Comparison of ENCODE assay signal across 1 cellular context in genomic region chr17:67689534-67690177, GRCh38.
TF ChIP-seq lines count a peak whose summit lies in the region.

No MANE protein-coding gene starts in this region.

TF ChIP-seq in K562, 482 proteins besides CTCF, POLR2A, EP300 and RAD21 (continued from another document):
- TF ChIP-seq EWSR1 (IDR thresholded peaks at IDR 0.05; ENCODE audit: borderline replicate concordance, low read depth, partially characterized antibody) (no peak), ATF4 (CRISPR knock-in tag; IDR thresholded peaks at IDR 0.05) (no peak)
